ENCODE assay signal across 8 cellular contexts in genomic region chr7:66655113-66655806, GRCh38. TPM values are rescaled to one million over a fixed set of nuclear protein-coding genes. Genes with fewer than 3 reads are reported as not detected.
DNase-seq lines count a peak whose midpoint lies in the region; ATAC-seq and TF ChIP-seq lines count a peak whose summit lies in the region.
"Not testable (repeated sequence)": the region's sequence is repeated elsewhere in the genome, so short reads cannot be mapped to it uniquely, and the experiment has no call there.

No MANE protein-coding gene starts in this region.

- H3K4me3 ChIP-seq in BLaER1 (peak overlapping the region; percentile 86), SJCRH30 (peak overlapping the region; percentile 73), fibroblast of lung (replicated peaks in 1 of 4; ENCODE audit: control extremely low read depth in 1 of 4, insufficient read depth in 1 of 4, low read depth in 3 of 4, low read length in 4 of 4) (peak overlapping the region; percentile 53 to 92 (median 83)), spleen (peak overlapping the region; percentile 82 to 97 (median 87))

- peaks cover 25% of the 10 kb centered on the region for H3K4me1 ChIP-seq in BLaER1
- not testable (repeated sequence) for H3K4me1 ChIP-seq in SJCRH30; fibroblast of lung (ENCODE audit: control insufficient read depth, extremely low read depth, insufficient read depth, low read length)
- peaks cover 0 to 33% (median 19%) of the 10 kb centered on the region in 6 donors for H3K4me1 ChIP-seq in spleen

- H3K79me2 ChIP-seq in fibroblast of lung (ENCODE audit: control insufficient read depth, insufficient read depth, low read length), result peaks cover 42% of the 10 kb centered on the region

- H3K27ac ChIP-seq in BLaER1 (peak overlapping the region; percentile 94), SJCRH30 (peak overlapping the region; percentile 64), adipose tissue (ENCODE audit: low read depth, low read length) (peak overlapping the region; percentile 57), fibroblast of lung (ENCODE audit: insufficient read depth, low read length) (peak overlapping the region; percentile 99), spleen (peak overlapping the region; percentile 96 to 99 (median 98))

- 7 to 17% (median 12%) methylated on average over 28 of the region's 28 CpGs for WGBS in adipose tissue, 3 donors
- 17 to 33% (median 21%) methylated on average over 19 to 28 of the region's 28 CpGs for WGBS in spleen, 5 donors

- ATAC-seq in GM21360 (IDR thresholded peaks at IDR 0.05; ENCODE audit: unreplicated experiment), result peak; percentile 4

- peaks cover 18% of the 10 kb centered on the region for H4K20me1 ChIP-seq in BLaER1
- not testable (repeated sequence) for H4K20me1 ChIP-seq in fibroblast of lung (ENCODE audit: control insufficient read depth, extremely low read depth, insufficient read depth, low read length)

- DNase-seq in HT1080 (ENCODE audit: low read depth), result peak; percentile 39
- peak; percentile 67 to 72 for DNase-seq in SJCRH30
- DNase-seq in fibroblast of lung (ENCODE audit: low read depth in 2 of 2), result peak; percentile 49 to 55
- DNase-seq in medulla oblongata (ENCODE audit: extremely low spot score), result peak; percentile 52
- peak; percentile 31 for DNase-seq in spleen

- H3K36me3 ChIP-seq in BLaER1, result peaks cover 17% of the 10 kb centered on the region; the same call in 1 of the 2 replicates
- H3K36me3 ChIP-seq in SJCRH30; fibroblast of lung (ENCODE audit: control insufficient read depth, insufficient read depth, low read length); spleen: not testable (repeated sequence)

- peak in 1 of 2 donors; percentile 10 for TF ChIP-seq CTCF in fibroblast of lung (conservative IDR thresholded peaks at IDR 0.05 in 1 of 2, IDR thresholded peaks at IDR 0.05 in 1 of 2; ENCODE audit: low read depth in 1 of 2, low read length in 2 of 2)
- TF ChIP-seq CTCF in spleen (IDR thresholded peaks at IDR 0.05 in 8 of 11, conservative IDR thresholded peaks at IDR 0.05 in 3 of 11), result peak in 2 of 11 experiments; percentile 5 to 7

- intact Hi-C loops in spleen (cut with DNase I; ENCODE audit: low total_unique reads), result not testable (repeated sequence)

- peak overlapping the region; percentile 87 for H3K9ac ChIP-seq in BLaER1
- peak overlapping the region; percentile 95 for H3K9ac ChIP-seq in fibroblast of lung (ENCODE audit: insufficient read depth, low read length)

- H3K4me2 ChIP-seq in BLaER1 (peak overlapping the region; percentile 89), fibroblast of lung (ENCODE audit: extremely low read depth, insufficient read depth, low read length) (peak overlapping the region; percentile 33)

- H3K27me3 ChIP-seq in BLaER1; SJCRH30; fibroblast of lung (ENCODE audit: control insufficient read depth, insufficient read depth, low read length); spleen (replicated peaks in 1 of 7): not testable (repeated sequence)

- H3K9me3 ChIP-seq in BLaER1, result peaks cover 21% of the 10 kb centered on the region; the same call in 1 of the 2 replicates
- not testable (repeated sequence) for H3K9me3 ChIP-seq in SJCRH30 (replicated peaks); fibroblast of lung (ENCODE audit: control insufficient read depth, insufficient read depth, low read depth, low read length); spleen

- TF ChIP-seq POLR2A in spleen (IDR thresholded peaks at IDR 0.05), result not testable (repeated sequence)

- H2AFZ ChIP-seq in fibroblast of lung (ENCODE audit: low read length), result not testable (repeated sequence)

RNA-seq across cellular contexts. Expression of gene KCTD7, which starts 26.6 kb away (rescaled TPM):
- total RNA-seq in HT1080 (2014; rRNA removed; shearing (Covaris generic)), result 5.4 and 10.9 TPM in 2 replicates
- polyA plus RNA-seq in HT1080 (2015; cell fraction: cytosol; rRNA removed), result 4.3 and 4.8 TPM in 2 replicates
- polyA plus RNA-seq in HT1080 (2015; cell fraction: nucleus; rRNA removed), result 15.0 and 16.2 TPM in 2 replicates
- total RNA-seq in SJCRH30 (2014; rRNA removed; shearing (Covaris generic)), result 12.1 and 12.5 TPM in 2 replicates
- 1 to 10 TPM; 2.7 to 8.1 (median 4.3) TPM for polyA plus RNA-seq in adipose tissue
- total RNA-seq in fibroblast of lung, result 7.4 and 15.2 TPM in 2 replicates
- 10.4 and 17.4 TPM in 2 replicates for polyA plus RNA-seq in fibroblast of lung
- polyA plus RNA-seq in fibroblast of lung (2012), result 5.3 and 10.6 TPM in 2 replicates
- 24.6 and 36.0 TPM in 2 replicates for polyA minus RNA-seq in fibroblast of lung (ENCODE audit: low replicate concordance)
- total RNA-seq in spleen, result 10 to 100 TPM; 13.3 to 25.0 (median 16.7) TPM
- 1 to 10 TPM; 2.3 to 5.7 (median 4.2) TPM for polyA plus RNA-seq in spleen

Comparison
In these comparisons a context has a peak if more than half of its experiments do, and no peak if none do; other contexts are left out.
1. Peak in every context shown above with its lines: DNase-seq, ATAC-seq, H3K4me3 ChIP-seq and H3K27ac ChIP-seq.